Comparison of ENCODE assay signal across 8 cellular contexts in genomic region chr10:92087750-92088395, GRCh38.
DNase-seq lines count a peak whose midpoint lies in the region; ATAC-seq and TF ChIP-seq lines count a peak whose summit lies in the region.

No MANE protein-coding gene starts in this region.

- H3K36me3 ChIP-seq in A673 (ENCODE audit: insufficient read depth, low read length, poor library complexity, severe bottlenecking) (no peaks in the 10 kb centered on the region), iPS-20b (ENCODE audit: insufficient read depth, low read depth, low read length) (no peaks in the 10 kb centered on the region)

- no peaks in the 10 kb centered on the region for H3K4me1 ChIP-seq in A673 (ENCODE audit: insufficient read depth, low read length, poor library complexity, severe bottlenecking)
- H3K4me1 ChIP-seq in iPS-20b (ENCODE audit: insufficient read depth, low read length): peaks cover 21% of the 10 kb centered on the region; the same call in 1 of the 2 replicates

- TF ChIP-seq CTCF in A673 (conservative IDR thresholded peaks at IDR 0.05; ENCODE audit: low read depth, low read length) (peak; percentile 79), brain (conservative IDR thresholded peaks at IDR 0.05) (peak; percentile 92 to 94)

- BruUV-seq in A673 (replicated peaks; lab: Mats Ljungman, UMichigan): no TSS peak

- H3K9me3 Mint-ChIP-seq in brain: no peaks in the 10 kb centered on the region

- H3K36me3 Mint-ChIP-seq in brain: no peaks in the 10 kb centered on the region

- no peaks in the 10 kb centered on the region for H3K9me3 ChIP-seq in A673 (ENCODE audit: low read depth, low read length, poor library complexity, severe bottlenecking)
- H3K9me3 ChIP-seq in iPS-20b (ENCODE audit: insufficient read depth, low read depth, low read length): no peaks in the 10 kb centered on the region

- H3K27ac ChIP-seq in A673 (ENCODE audit: low read depth, low read length, poor library complexity, severe bottlenecking) (no peak overlapping the region), iPS-20b (ENCODE audit: low read length) (no peak overlapping the region)

- ATAC-seq in GM18508 (IDR thresholded peaks at IDR 0.05; ENCODE audit: insufficient read depth, unreplicated experiment): peak; percentile 80
- ATAC-seq in HG02970 (IDR thresholded peaks at IDR 0.05; ENCODE audit: low FRiP score, unreplicated experiment): peak; percentile 58

- CTCF ChIA-PET in A673 (lab: Charles Lee): interaction anchor here (0.6 to 1.2 kb wide), 9 partner anchors 11 to 452 kb away, joined by 3 to 8 read pairs (median 4); partner anchors contain the start of genes CPEB3 and MARCHF5

- H3K27me3 ChIP-seq in A673 (replicated peaks; ENCODE audit: insufficient read depth, low read depth, low read length, poor library complexity) (no peaks in the 10 kb centered on the region), iPS-20b (ENCODE audit: insufficient read depth, low read length) (no peaks in the 10 kb centered on the region)

- intact Hi-C loops in A673 (cut with micrococcal nuclease; ENCODE audit: unreplicated experiment): loop anchor here (1.0 to 5.0 kb wide), 3 partner anchors 202 to 484 kb away; partner anchors contain the start of gene IDE

- DNase-seq in A673 (ENCODE audit: low spot score) (peak; percentile 88), NCI-H2029 (lab: John Stamatoyannopoulos, UW) (peak; percentile 27), T1000 (lab: John Stamatoyannopoulos, UW) (peak; percentile 61)
- peak; percentile 62 for DNase-seq in stimulated activated CD4-positive, alpha-beta T cell treated with anti-CD3 and anti-CD28 coated beads, Interleukin-15, amount 100 ng/mL, for 24 hours

- POLR2A ChIA-PET in A673 (lab: Charles Lee; ENCODE audit: low non-redundant PET): interaction anchor here (0.6 to 1.0 kb wide), 2 partner anchors 25 to 203 kb away, joined by 3 to 6 read pairs; partner anchors contain the start of genes CPEB3 and MARCHF5

- no peaks in the 10 kb centered on the region for H3K27me3 Mint-ChIP-seq in brain

- peak overlapping the region; percentile 27; the same call in 1 of the 2 replicates for H3K9ac ChIP-seq in iPS-20b (ENCODE audit: low read depth, low read length)

- H3K4me3 ChIP-seq in A673 (ENCODE audit: low read depth, low read length, poor library complexity, severe bottlenecking) (no peak overlapping the region), iPS-20b (ENCODE audit: low read length) (no peak overlapping the region)

- H3K4me3 Mint-ChIP-seq in brain: peak overlapping the region in 1 of 5 experiments; percentile 32

- peak overlapping the region in 4 of 5 experiments; percentile 15 to 74 (median 44) for H3K27ac Mint-ChIP-seq in brain

- H3K4me1 Mint-ChIP-seq in brain: peaks cover 6% of the 10 kb centered on the region

Comparison
In these comparisons a context has a peak if more than half of its experiments do, and no peak if none do; other contexts are left out.
1. DNase-seq: peak in every context shown above with its lines; median percentile 88 in A673; 62 in stimulated activated CD4-positive, alpha-beta T cell treated with anti-CD3 and anti-CD28 coated beads, Interleukin-15, amount 100 ng/mL, for 24 hours; 61 in T1000; 27 in NCI-H2029.